In genomic region chr18:24231773-24232735, GRCh38 we compare ENCODE assay signal across 1 cellular context.
A peak's percentile ranks its signal among the peaks of the same experiment; 100 is the strongest.
TF ChIP-seq lines count a peak whose summit lies in the region.

No MANE protein-coding gene starts in this region.

TF ChIP-seq in liver, 16 proteins besides CTCF, POLR2A, EP300 and RAD21:
- TF ChIP-seq REST (IDR thresholded peaks at IDR 0.05): no peak
- TF ChIP-seq JUND (IDR thresholded peaks at IDR 0.05): peak; percentile 19 to 29
- TF ChIP-seq RXRA (IDR thresholded peaks at IDR 0.05): peak; percentile 71 to 80
- TF ChIP-seq FOXA2 (IDR thresholded peaks at IDR 0.05): peak; percentile 71
- peak; percentile 66 to 78 for TF ChIP-seq HNF4A (conservative IDR thresholded peaks at IDR 0.05)
- TF ChIP-seq TAF1 (conservative IDR thresholded peaks at IDR 0.05): no peak
- peak; percentile 68 for TF ChIP-seq SP1 (IDR thresholded peaks at IDR 0.05)
- TF ChIP-seq NR2F2 (IDR thresholded peaks at IDR 0.05): peak; percentile 93
- peak; percentile 70 for TF ChIP-seq ZBTB33 (IDR thresholded peaks at IDR 0.05)
- TF ChIP-seq HNF4G (IDR thresholded peaks at IDR 0.05): peak; percentile 53
- no peak for TF ChIP-seq ATF3 (IDR thresholded peaks at IDR 0.05)
- peak; percentile 41 for TF ChIP-seq MAX (IDR thresholded peaks at IDR 0.05)
- no peak for TF ChIP-seq GABPA (IDR thresholded peaks at IDR 0.05 in 1 of 2, conservative IDR thresholded peaks at IDR 0.05 in 1 of 2)
- TF ChIP-seq EGR1 (IDR thresholded peaks at IDR 0.05; ENCODE audit: low read depth in 2 of 2): no peak
- TF ChIP-seq YY1 (IDR thresholded peaks at IDR 0.05): peak; percentile 72
- TF ChIP-seq FOXA1 (IDR thresholded peaks at IDR 0.05): no peak
